In the genomic region with DNA sequence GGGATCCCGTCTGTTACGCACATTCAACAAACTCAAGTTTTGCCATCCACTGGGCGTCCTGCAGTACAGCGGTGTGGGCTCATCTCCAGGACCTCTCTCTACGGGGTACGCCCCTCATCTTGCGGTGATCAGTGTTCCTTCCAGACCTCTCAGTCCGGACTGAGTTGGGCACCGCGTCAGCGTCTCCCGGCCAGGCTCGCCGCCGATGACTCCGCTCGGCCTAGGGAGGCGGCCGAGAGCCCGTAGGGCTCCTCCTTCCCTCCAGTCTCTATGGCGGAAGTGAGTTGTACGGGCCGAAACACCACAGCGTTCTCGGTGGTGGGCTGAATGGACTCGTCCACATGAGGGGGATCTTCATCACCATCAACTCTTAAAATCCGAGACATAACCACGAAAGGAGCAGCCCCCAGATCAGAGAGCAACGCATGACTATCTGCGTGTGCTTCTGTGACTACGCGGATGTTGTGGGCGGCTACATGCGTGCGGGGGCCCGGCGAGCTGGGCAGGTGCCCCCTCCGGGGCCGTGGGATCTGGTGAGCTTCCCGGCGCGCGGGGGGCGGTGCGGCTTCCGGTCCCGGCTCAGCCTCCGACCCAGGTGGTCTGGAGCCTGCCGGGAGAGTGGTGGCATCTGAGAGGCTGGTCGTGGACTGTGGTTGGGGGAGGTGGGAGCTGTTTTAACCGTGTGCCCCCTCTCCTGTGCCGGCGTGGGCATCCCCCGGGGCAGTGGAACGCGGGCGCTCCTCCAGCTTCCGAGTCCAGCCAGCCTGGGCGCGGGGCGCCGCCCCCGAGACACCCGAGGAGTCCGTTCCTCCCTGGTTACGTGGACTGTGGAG, we compare ENCODE assay signal across 8 cellular contexts. TPM values are rescaled to one million over a fixed set of nuclear protein-coding genes. Genes with fewer than 3 reads are reported as not detected.
DNase-seq lines count a peak whose midpoint lies in the region; ATAC-seq and TF ChIP-seq lines count a peak whose summit lies in the region.

A gene with protein sequence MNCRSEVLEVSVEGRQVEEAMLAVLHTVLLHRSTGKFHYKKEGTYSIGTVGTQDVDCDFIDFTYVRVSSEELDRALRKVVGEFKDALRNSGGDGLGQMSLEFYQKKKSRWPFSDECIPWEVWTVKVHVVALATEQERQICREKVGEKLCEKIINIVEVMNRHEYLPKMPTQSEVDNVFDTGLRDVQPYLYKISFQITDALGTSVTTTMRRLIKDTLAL (plus strand): TSS at position 569 of the 833 bp plus-strand sequence. CDS start 3,673 bp downstream, outside the sequence.

- intact Hi-C loops in testis (cut with DNase I; ENCODE audit: low total_unique reads): no loop called here

- H3K9me3 ChIP-seq in SK-N-MC (ENCODE audit: low read depth, low read length) (no peaks in the 10 kb centered on the region), testis (no peaks in the 10 kb centered on the region)

- peaks cover 27% of the 10 kb centered on the region for H3K4me1 ChIP-seq in testis

- WGBS in testis, 2 donors: 0% methylated on average over 15 to 64 of the region's 66 CpGs

- peak; percentile 92 for ATAC-seq in HG02571 (IDR thresholded peaks at IDR 0.05; ENCODE audit: unreplicated experiment)

- peaks cover 21% of the 10 kb centered on the region; the same call in 1 of the 2 replicates for H3K36me3 ChIP-seq in SK-N-MC (ENCODE audit: insufficient read depth, low read length)
- H3K36me3 ChIP-seq in testis (ENCODE audit: low read depth, missing control alignments): no peaks in the 10 kb centered on the region

- H3K4me3 ChIP-seq in NB4 (ENCODE audit: low read depth, low read length) (peak within 1 kb of the TSS; percentile 98), SK-N-MC (peak within 1 kb of the TSS; percentile 95), testis (peak within 1 kb of the TSS; percentile 81 to 87)

- peak within 1 kb of the TSS; percentile 98 for H3K9ac ChIP-seq in SK-N-MC (ENCODE audit: insufficient read length)

- H3K27me3 ChIP-seq in testis: no peaks in the 10 kb centered on the region

- DNase-seq in GM10266 (ENCODE audit: extremely low spot score): peak; percentile 96
- peak; percentile 97 for DNase-seq in NB4 (ENCODE audit: low read depth)
- peak; percentile 90 for DNase-seq in SK-N-MC (ENCODE audit: low read depth, low spot score)
- DNase-seq in activated naive CD4-positive, alpha-beta T cell treated with anti-CD3 and anti-CD28 coated beads, Interleukin-2, amount 50 U/mL, for 16 hours: peak; percentile 85
- DNase-seq in globus pallidus (ENCODE audit: low spot score): peak; percentile 93
- peak in 55 of 56 donors; percentile 55 to 96 (median 90) for DNase-seq in nucleus accumbens (lab: John Stamatoyannopoulos, UW)
- DNase-seq in testis: peak; percentile 95

- peak; percentile 56 for TF ChIP-seq POLR2A in NB4 (IDR thresholded peaks at IDR 0.05; ENCODE audit: extremely low read depth, insufficient read length)
- no peak for TF ChIP-seq POLR2A in testis (IDR thresholded peaks at IDR 0.05)

- H3K27ac ChIP-seq in SK-N-MC (peak within 1 kb of the TSS; percentile 97), testis (peak within 1 kb of the TSS; percentile 71 to 88)

- peak; percentile 93 for TF ChIP-seq CTCF in GM10266 (IDR thresholded peaks at IDR 0.05; ENCODE audit: control insufficient read depth, insufficient read depth, low read depth, missing control alignments)
- peak; percentile 93 for TF ChIP-seq CTCF in NB4 (IDR thresholded peaks at IDR 0.05; ENCODE audit: low read depth, low read length)
- peak; percentile 67 to 84 (median 77) for TF ChIP-seq CTCF in testis (IDR thresholded peaks at IDR 0.05)

RNA-seq across cellular contexts. Expression of the gene that starts here (rescaled TPM):
- total RNA-seq in testis: 10 to 100 TPM; 52.6 to 64.5 TPM
- polyA plus RNA-seq in testis (ENCODE audit: insufficient read depth, low read depth, low replicate concordance): 64.5 TPM

Comparison
In these comparisons a context has a peak if more than half of its experiments do, and no peak if none do; other contexts are left out.
1. Peak in every context shown above with its lines: DNase-seq, ATAC-seq, H3K4me3 ChIP-seq and H3K27ac ChIP-seq.